In genomic region chr3:161366067-161366466, GRCh38 we compare ENCODE assay signal across 33 cellular contexts. TPM values are rescaled to one million over a fixed set of nuclear protein-coding genes. Genes with fewer than 3 reads are reported as not detected.
"Had no signal": no experiment of that assay in that cellular context is flagged by ENCODE, and none has a peak within 500 bp of the region (broad histone marks: within the 10 kb centered on the region; RNA-seq: fewer than 3 reads in every experiment).

No MANE protein-coding gene starts in this region.

- H3K27ac ChIP-seq: adrenal gland, body of pancreas, breast epithelium, Peyer's patch, SJSA1 had no signal

- H3K4me2 ChIP-seq: SK-N-SH had no signal

- H3K9me3 ChIP-seq: adrenal gland, body of pancreas, breast epithelium, Peyer's patch, SJSA1, SK-N-SH had no signal

- H3K27me3 ChIP-seq: adrenal gland, body of pancreas, breast epithelium, Peyer's patch had no signal

- ATAC-seq: activated CD4-positive, alpha-beta T cell treated with anti-CD3 and anti-CD28 coated beads for 36 hours; activated CD4-positive, CD25-positive, alpha-beta regulatory T cell treated with anti-CD3 and anti-CD28 coated beads, Interleukin-2, amount 50 U/mL, for 24 hours; activated naive CD4-positive, alpha-beta T cell treated with anti-CD3 and anti-CD28 coated beads, Interleukin-2, amount 50 U/mL, for 72 hours; activated T-cell treated with anti-CD3 and anti-CD28 coated beads, Interleukin-2, amount 50 U/mL, for 4 hours; body of pancreas; PC-3 had no signal

- DNase-seq: activated CD4-positive, alpha-beta memory T cell treated with anti-CD3 and anti-CD28 coated beads for 36 hours; activated CD4-positive, alpha-beta T cell treated with anti-CD3 and anti-CD28 coated beads for 36 hours; activated CD4-positive, alpha-beta T cell treated with anti-CD3 and anti-CD28 coated beads, Interleukin-2, amount 50 U/mL, for 1 hour; activated CD8-positive, alpha-beta memory T cell treated with anti-CD3 and anti-CD28 coated beads, Interleukin-2, amount 50 U/mL, for 4 hours; activated gamma-delta T cell treated with Interleukin-2 at 50 U/mL for 16 hours; activated naive CD4-positive, alpha-beta T cell treated with anti-CD3 and anti-CD28 coated beads for 36 hours; activated T-cell treated with anti-CD3 and anti-CD28 coated beads for 4 hours; activated T-cell treated with anti-CD3 and anti-CD28 coated beads, Interleukin-2, amount 50 U/mL, for 4 hours; adrenal gland; body of pancreas; NCI-H1092 treated with DMSO at 0.1 percent for 48 hours; NCI-H1417; NCI-H146; NCI-H187; NCI-H2029 treated with DMSO at 0.1 percent for 48 hours; NCI-H2107; NCI-H2171; NCI-H510A; NCI-H748 treated with DMSO at 0.1 percent for 48 hours; NK-92 treated with Interleukin-12 subunit alpha and Interleukin-12 subunit beta, amount 100 ng/mL, for 24 hours; PC-3; Peyer's patch; RPMI8226; SHP77 treated with DMSO at 0.1 percent for 48 hours; SK-N-SH had no signal

- H3K9ac ChIP-seq: SK-N-SH had no signal

- H3K36me3 Mint-ChIP-seq: activated CD4-positive, alpha-beta memory T cell treated with anti-CD3 and anti-CD28 coated beads for 36 hours; activated naive CD4-positive, alpha-beta T cell treated with anti-CD3 and anti-CD28 coated beads, Interleukin-2, amount 50 U/mL, for 72 hours had no signal

- H3K4me3 Mint-ChIP-seq: activated CD4-positive, alpha-beta memory T cell treated with anti-CD3 and anti-CD28 coated beads for 36 hours; activated CD4-positive, alpha-beta T cell treated with anti-CD3 and anti-CD28 coated beads for 36 hours; activated naive CD4-positive, alpha-beta T cell treated with anti-CD3 and anti-CD28 coated beads for 36 hours; activated T-cell treated with anti-CD3 and anti-CD28 coated beads, Interleukin-2, amount 50 U/mL, for 4 hours; activated T-helper 1 cell treated with anti-CD3 and anti-CD28 coated beads, Interleukin-12 subunit alpha, Interleukin-12 subunit beta, Interleukin-2, Interleukin-4 antibody, amounts not matched to agents 30 ng/mL and 10 ng/mL and 1 ng/mL, durations not matched to agents 14 hours and 24 hours and 36 hours; T-helper 1 cell treated with Interleukin-12 subunit alpha and Interleukin-12 subunit beta and Interleukin-4 antibody, amounts not matched to agents 30 μg/mL and 1 μg/mL, for 36 hours; T-helper 2 cell treated with Interferon-gamma antibody and Interleukin-4, amounts not matched to agents 5 μg/mL and 100 μg/mL, for 36 hours had no signal

- H3K4me3 ChIP-seq: adrenal gland, body of pancreas, breast epithelium, Peyer's patch, SJSA1 had no signal

- H3K27ac Mint-ChIP-seq: activated CD4-positive, alpha-beta memory T cell treated with anti-CD3 and anti-CD28 coated beads for 36 hours; activated CD4-positive, alpha-beta T cell treated with anti-CD3 and anti-CD28 coated beads for 36 hours; activated naive CD4-positive, alpha-beta T cell treated with anti-CD3 and anti-CD28 coated beads for 36 hours; activated naive CD4-positive, alpha-beta T cell treated with anti-CD3 and anti-CD28 coated beads, Interleukin-2, amount 50 U/mL, for 72 hours; activated T-helper 1 cell treated with anti-CD3 and anti-CD28 coated beads, Interleukin-12 subunit alpha, Interleukin-12 subunit beta, Interleukin-2, Interleukin-4 antibody, amounts not matched to agents 30 ng/mL and 10 ng/mL and 1 ng/mL, durations not matched to agents 14 hours and 24 hours and 36 hours; T-helper 1 cell treated with Interleukin-12 subunit alpha and Interleukin-12 subunit beta and Interleukin-4 antibody, amounts not matched to agents 30 μg/mL and 1 μg/mL, for 36 hours; T-helper 2 cell treated with Interferon-gamma antibody and Interleukin-4, amounts not matched to agents 5 μg/mL and 100 μg/mL, for 36 hours had no signal

- H3K4me1 ChIP-seq: adrenal gland, body of pancreas, breast epithelium, Peyer's patch, SJSA1 had no signal

- H3K4me1 Mint-ChIP-seq: activated CD4-positive, alpha-beta T cell treated with anti-CD3 and anti-CD28 coated beads for 36 hours had no signal

- H3K36me3 ChIP-seq: adrenal gland, breast epithelium, Peyer's patch, SJSA1 had no signal

- H3K9me3 Mint-ChIP-seq: activated CD4-positive, alpha-beta memory T cell treated with anti-CD3 and anti-CD28 coated beads for 36 hours; activated naive CD4-positive, alpha-beta T cell treated with anti-CD3 and anti-CD28 coated beads for 36 hours; activated naive CD4-positive, alpha-beta T cell treated with anti-CD3 and anti-CD28 coated beads, Interleukin-2, amount 50 U/mL, for 72 hours; activated T-cell treated with anti-CD3 and anti-CD28 coated beads, Interleukin-2, amount 50 U/mL, for 4 hours; activated T-helper 1 cell treated with anti-CD3 and anti-CD28 coated beads, Interleukin-12 subunit alpha, Interleukin-12 subunit beta, Interleukin-2, Interleukin-4 antibody, amounts not matched to agents 30 ng/mL and 10 ng/mL and 1 ng/mL, durations not matched to agents 14 hours and 24 hours and 36 hours; T-helper 1 cell treated with Interleukin-12 subunit alpha and Interleukin-12 subunit beta and Interleukin-4 antibody, amounts not matched to agents 30 μg/mL and 1 μg/mL, for 36 hours; T-helper 2 cell treated with Interferon-gamma antibody and Interleukin-4, amounts not matched to agents 5 μg/mL and 100 μg/mL, for 36 hours had no signal

- H3K9me2 ChIP-seq: SK-N-SH had no signal

RNA-seq across cellular contexts. Expression of gene SPTSSB, which starts 5.2 kb away (rescaled TPM):
- total RNA-seq: activated CD4-positive, alpha-beta memory T cell treated with anti-CD3 and anti-CD28 coated beads for 36 hours; activated CD4-positive, alpha-beta T cell treated with anti-CD3 and anti-CD28 coated beads for 36 hours; activated naive CD4-positive, alpha-beta T cell treated with anti-CD3 and anti-CD28 coated beads for 36 hours; activated naive CD4-positive, alpha-beta T cell treated with anti-CD3 and anti-CD28 coated beads, Interleukin-2, amount 50 U/mL, for 72 hours; activated T-helper 1 cell treated with anti-CD3 and anti-CD28 coated beads, Interleukin-12 subunit alpha, Interleukin-12 subunit beta, Interleukin-2, Interleukin-4 antibody, amounts not matched to agents 30 ng/mL and 10 ng/mL and 1 ng/mL, durations not matched to agents 14 hours and 24 hours and 36 hours; M059J; Peyer's patch; SJSA1 had no signal
